ENCODE assay signal across 20 cellular contexts in the genomic region with DNA sequence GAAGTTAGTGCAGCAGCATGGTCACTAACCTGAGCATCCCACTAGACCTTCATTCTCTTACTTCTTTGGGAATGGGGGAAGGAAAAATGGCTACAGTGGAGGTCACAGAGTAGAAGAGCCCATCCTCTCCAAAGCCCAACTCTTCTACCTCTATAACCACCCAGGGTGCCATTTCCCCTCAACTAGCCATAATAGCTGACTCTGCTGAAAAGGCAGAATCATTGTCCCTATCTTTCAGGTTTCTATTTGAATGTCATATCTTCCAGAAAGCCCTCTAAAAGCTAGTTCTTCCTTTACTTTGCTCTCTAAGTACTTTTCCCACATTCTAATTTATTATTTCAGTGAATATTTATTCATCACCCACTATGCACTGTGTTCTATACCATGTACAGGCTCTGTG.
"Had no signal": no experiment of that assay in that cellular context is flagged by ENCODE, and none has a peak within 500 bp of the region (broad histone marks: within the 10 kb centered on the region; RNA-seq: fewer than 3 reads in every experiment).

No MANE protein-coding gene starts in this region.

- H3K27me3 ChIP-seq: neural progenitor cell, ovary, right atrium auricular region, tibial artery, upper lobe of left lung, uterus had no signal

- H3K4me3 Mint-ChIP-seq: endodermal cell; immature natural killer cell; natural killer cell; neural progenitor cell; stimulated activated effector memory CD8-positive, alpha-beta T cell treated with anti-CD3 and anti-CD28 coated beads, Interleukin-12 subunit alpha, Interleukin-12 subunit beta, amount 100 ng/mL, for 72 hours had no signal

- H3K27ac Mint-ChIP-seq: immature natural killer cell; natural killer cell; neural progenitor cell; stimulated activated effector memory CD8-positive, alpha-beta T cell treated with anti-CD3 and anti-CD28 coated beads, Interleukin-12 subunit alpha, Interleukin-12 subunit beta, amount 100 ng/mL, for 72 hours had no signal

- DNase-seq: effector CD4-positive, alpha-beta T cell; endodermal cell; glutamatergic neuron; immature natural killer cell; kidney; left cardiac atrium; left ventricle myocardium inferior; natural killer cell; ovary; stimulated activated CD4-positive, alpha-beta T cell treated with anti-CD3 and anti-CD28 coated beads, Interleukin-4, amount 100 ng/mL, for 1 hour; stimulated activated CD8-positive, alpha-beta memory T cell treated with anti-CD3 and anti-CD28 coated beads, Interleukin-4, amount 100 ng/mL, for 48 hours; stimulated activated naive CD8-positive, alpha-beta T cell treated with anti-CD3 and anti-CD28 coated beads, Interleukin-15, Interleukin-2, amounts not matched to agents 100 U/mL and 50 U/mL, for 24 hours; tibial artery; upper lobe of left lung; uterus had no signal

- H3K27ac ChIP-seq: coronary artery, left ventricle myocardium inferior, neural progenitor cell, ovary, right atrium auricular region, tibial artery, upper lobe of left lung had no signal

- H3K4me1 ChIP-seq: right atrium auricular region, tibial artery, upper lobe of left lung had no signal

- ATAC-seq: natural killer cell had no signal

- H3K9me3 ChIP-seq: left ventricle myocardium inferior, ovary, right atrium auricular region, tibial artery, upper lobe of left lung, uterus had no signal

- H3K9ac ChIP-seq: neural progenitor cell had no signal

- H3K36me3 Mint-ChIP-seq: immature natural killer cell; natural killer cell; stimulated activated effector memory CD8-positive, alpha-beta T cell treated with anti-CD3 and anti-CD28 coated beads, Interleukin-12 subunit alpha, Interleukin-12 subunit beta, amount 100 ng/mL, for 72 hours had no signal

- H3K4me1 Mint-ChIP-seq: immature natural killer cell; natural killer cell; stimulated activated effector memory CD8-positive, alpha-beta T cell treated with anti-CD3 and anti-CD28 coated beads, Interleukin-12 subunit alpha, Interleukin-12 subunit beta, amount 100 ng/mL, for 72 hours had no signal

- FAIRE-seq: kidney had no signal

- H3K4me3 ChIP-seq: coronary artery, left ventricle myocardium inferior, lung, neural progenitor cell, ovary, right atrium auricular region, tibial artery, upper lobe of left lung, uterus had no signal

- H3K36me3 ChIP-seq: left ventricle myocardium inferior, neural progenitor cell, ovary, right atrium auricular region, tibial artery, upper lobe of left lung, uterus had no signal

- H3K4me2 ChIP-seq: neural progenitor cell had no signal

- H2AFZ ChIP-seq: neural progenitor cell had no signal

- H3K9me3 Mint-ChIP-seq: endodermal cell; natural killer cell; neural progenitor cell; stimulated activated effector memory CD8-positive, alpha-beta T cell treated with anti-CD3 and anti-CD28 coated beads, Interleukin-12 subunit alpha, Interleukin-12 subunit beta, amount 100 ng/mL, for 72 hours had no signal
